17 cellular contexts compared by ENCODE assay signal in the genomic region with DNA sequence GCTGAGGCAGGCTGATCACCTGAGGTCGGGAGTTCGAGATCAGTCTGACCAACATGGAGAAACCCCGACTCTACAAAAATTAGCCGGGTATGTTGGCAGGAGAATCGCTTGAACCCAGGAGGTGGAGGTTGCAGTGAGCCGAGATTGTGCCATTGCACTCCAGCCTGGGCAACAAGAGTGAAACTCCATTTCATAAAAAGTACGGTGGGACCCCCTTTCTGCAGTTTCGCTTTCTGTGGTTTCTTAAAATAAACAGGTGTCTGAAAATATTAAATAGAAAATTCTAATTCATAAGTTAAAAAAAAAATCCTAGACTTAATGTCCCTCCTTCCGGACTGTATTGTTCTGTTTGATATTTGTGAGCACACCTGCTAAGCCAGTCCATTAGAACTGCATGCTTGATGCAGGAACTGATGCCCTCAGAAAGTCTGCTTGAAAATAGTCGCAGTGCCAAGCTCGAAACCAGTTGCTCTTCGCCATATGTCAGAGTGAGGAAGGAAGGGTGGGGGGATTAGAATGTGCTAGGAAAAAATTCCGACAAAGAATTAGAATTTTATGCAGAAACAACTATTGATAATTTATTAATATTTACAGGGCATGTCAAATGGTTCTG.
DNase-seq lines count a peak whose midpoint lies in the region; ATAC-seq and TF ChIP-seq lines count a peak whose summit lies in the region.
"Had no signal": no experiment of that assay in that cellular context is flagged by ENCODE, and none has a peak within 500 bp of the region (broad histone marks: within the 10 kb centered on the region; RNA-seq: fewer than 3 reads in every experiment).

No MANE protein-coding gene starts in this region.

- no peaks in the 10 kb centered on the region for H3K9me3 ChIP-seq in naive thymus-derived CD4-positive, alpha-beta T cell (ENCODE audit: control insufficient read depth in 2 of 3, low read length in 3 of 3)

- H3K27me3 ChIP-seq in naive thymus-derived CD4-positive, alpha-beta T cell (ENCODE audit: control insufficient read depth in 2 of 2, insufficient read depth in 2 of 2, low read length in 2 of 2): no peaks in the 10 kb centered on the region

- no peaks in the 10 kb centered on the region for H3K9me3 Mint-ChIP-seq in activated T-helper 1 cell treated with anti-CD3 and anti-CD28 coated beads, Interleukin-12 subunit alpha, Interleukin-12 subunit beta, Interleukin-2, Interleukin-4 antibody, amounts not matched to agents 30 ng/mL and 10 ng/mL and 1 ng/mL, durations not matched to agents 14 hours and 24 hours and 36 hours
- H3K9me3 Mint-ChIP-seq in naive thymus-derived CD4-positive, alpha-beta T cell: no peaks in the 10 kb centered on the region

- no peaks in the 10 kb centered on the region for H3K36me3 ChIP-seq in naive thymus-derived CD4-positive, alpha-beta T cell (ENCODE audit: control insufficient read depth in 2 of 3, insufficient read depth in 3 of 3, low read length in 3 of 3)

- peaks cover 20 to 41% of the 10 kb centered on the region in 2 donors for H3K4me1 ChIP-seq in naive thymus-derived CD4-positive, alpha-beta T cell (ENCODE audit: control insufficient read depth in 2 of 2, insufficient read depth in 2 of 2, low read length in 2 of 2)

- H3K27me3 Mint-ChIP-seq in activated T-helper 1 cell treated with anti-CD3 and anti-CD28 coated beads, Interleukin-12 subunit alpha, Interleukin-12 subunit beta, Interleukin-2, Interleukin-4 antibody, amounts not matched to agents 30 ng/mL and 10 ng/mL and 1 ng/mL, durations not matched to agents 14 hours and 24 hours and 36 hours (ENCODE audit: insufficient read depth): no peaks in the 10 kb centered on the region
- no peaks in the 10 kb centered on the region for H3K27me3 Mint-ChIP-seq in naive thymus-derived CD4-positive, alpha-beta T cell

- no peak for TF ChIP-seq CTCF in GM12865 (IDR thresholded peaks at IDR 0.05; ENCODE audit: insufficient read depth, low read depth, low read length, missing control alignments)

- CTCF ChIA-PET in naive thymus-derived CD4-positive, alpha-beta T cell (lab: Charles Lee): interaction anchor here (0.6 to 1.1 kb wide), 2 partner anchors 95 to 132 kb away, joined by 3 read pairs; no protein-coding TSS in a partner anchor

- peaks cover 82% of the 10 kb centered on the region for H3K4me1 Mint-ChIP-seq in activated T-helper 1 cell treated with anti-CD3 and anti-CD28 coated beads, Interleukin-12 subunit alpha, Interleukin-12 subunit beta, Interleukin-2, Interleukin-4 antibody, amounts not matched to agents 30 ng/mL and 10 ng/mL and 1 ng/mL, durations not matched to agents 14 hours and 24 hours and 36 hours (ENCODE audit: low read depth)
- H3K4me1 Mint-ChIP-seq in naive thymus-derived CD4-positive, alpha-beta T cell: peaks cover 56 to 96% (median 89%) of the 10 kb centered on the region in 7 donors

- no peak for ATAC-seq in naive thymus-derived CD4-positive, alpha-beta T cell
- no peak for ATAC-seq in GM18861 (IDR thresholded peaks at IDR 0.05; ENCODE audit: unreplicated experiment)
- ATAC-seq: Right ventricle myocardium inferior had no signal

- peak overlapping the region; percentile 47 for H3K4me3 ChIP-seq in GM12865 (ENCODE audit: low read depth, low read length)
- no peak overlapping the region for H3K4me3 ChIP-seq in naive thymus-derived CD4-positive, alpha-beta T cell (ENCODE audit: low read length)

- peak overlapping the region; percentile 79 for H3K27ac Mint-ChIP-seq in activated T-helper 1 cell treated with anti-CD3 and anti-CD28 coated beads, Interleukin-12 subunit alpha, Interleukin-12 subunit beta, Interleukin-2, Interleukin-4 antibody, amounts not matched to agents 30 ng/mL and 10 ng/mL and 1 ng/mL, durations not matched to agents 14 hours and 24 hours and 36 hours
- peak overlapping the region in 7 of 9 donors; percentile 5 to 86 (median 59) for H3K27ac Mint-ChIP-seq in naive thymus-derived CD4-positive, alpha-beta T cell

- intact Hi-C loops in activated T-helper 1 cell treated with anti-CD3 and anti-CD28 coated beads, Interleukin-12 subunit alpha, Interleukin-12 subunit beta, Interleukin-2, Interleukin-4 antibody, amounts not matched to agents 30 ng/mL and 10 ng/mL and 1 ng/mL, durations not matched to agents 14 hours and 24 hours and 36 hours (cut with micrococcal nuclease): loop anchor here (2.0 kb wide), 1 partner anchor 15 kb away; no protein-coding TSS in a partner anchor
- intact Hi-C loops in naive thymus-derived CD4-positive, alpha-beta T cell (cut with micrococcal nuclease): loop anchor here in 1 of 2 donors (2.0 kb wide), 1 partner anchor 15 kb away; no protein-coding TSS in a partner anchor
- intact Hi-C loops in posterior cingulate gyrus (cut with DNase I): no loop called here

- H3K27ac ChIP-seq in naive thymus-derived CD4-positive, alpha-beta T cell (ENCODE audit: low read depth, low read length): no peak overlapping the region

- DNase-seq in NCI-H2171 treated with DMSO at 0.1 percent for 48 hours (lab: John Stamatoyannopoulos, UW) (peak; percentile 27), NCI-H2171 (lab: John Stamatoyannopoulos, UW) (no peak), GM12865 (ENCODE audit: low read depth) (peak; percentile 45), posterior cingulate gyrus (no peak), amygdala (lab: John Stamatoyannopoulos, UW) (no peak)
- DNase-seq in activated T-helper 1 cell treated with anti-CD3 and anti-CD28 coated beads, Interleukin-12 subunit alpha, Interleukin-12 subunit beta, Interleukin-2, Interleukin-4 antibody, amounts not matched to agents 30 ng/mL and 10 ng/mL and 1 ng/mL, durations not matched to agents 14 hours and 24 hours and 36 hours (ENCODE audit: low spot score): no peak
- no peak for DNase-seq in naive thymus-derived CD4-positive, alpha-beta T cell
- DNase-seq: activated CD4-positive, alpha-beta T cell treated with anti-CD3 and anti-CD28 coated beads, Interleukin-2, amount 50 U/mL, for 4 hours; activated gamma-delta T cell; COR-L47; effector CD4-positive, alpha-beta T cell; GDM1; hippocampal formation; NCI-H2029 treated with DMSO at 0.1 percent for 48 hours; NCI-H774 had no signal

- POLR2A ChIA-PET in naive thymus-derived CD4-positive, alpha-beta T cell (lab: Charles Lee): interaction anchor here (0.8 to 1.5 kb wide), 2 partner anchors 9 to 715 kb away, joined by 3 to 4 read pairs; no protein-coding TSS in a partner anchor

- H3K36me3 Mint-ChIP-seq in activated T-helper 1 cell treated with anti-CD3 and anti-CD28 coated beads, Interleukin-12 subunit alpha, Interleukin-12 subunit beta, Interleukin-2, Interleukin-4 antibody, amounts not matched to agents 30 ng/mL and 10 ng/mL and 1 ng/mL, durations not matched to agents 14 hours and 24 hours and 36 hours (ENCODE audit: low read depth): peaks cover 25% of the 10 kb centered on the region
- H3K36me3 Mint-ChIP-seq in naive thymus-derived CD4-positive, alpha-beta T cell: peaks cover 0 to 3% (median 0%) of the 10 kb centered on the region in 5 donors

- H3K4me3 Mint-ChIP-seq in activated T-helper 1 cell treated with anti-CD3 and anti-CD28 coated beads, Interleukin-12 subunit alpha, Interleukin-12 subunit beta, Interleukin-2, Interleukin-4 antibody, amounts not matched to agents 30 ng/mL and 10 ng/mL and 1 ng/mL, durations not matched to agents 14 hours and 24 hours and 36 hours: no peak overlapping the region
- peak overlapping the region in 6 of 10 donors; percentile 12 to 68 (median 54) for H3K4me3 Mint-ChIP-seq in naive thymus-derived CD4-positive, alpha-beta T cell

Comparison
In these comparisons a context has a peak if more than half of its experiments do, and no peak if none do; other contexts are left out.
1. DNase-seq: peak in NCI-H2171 treated with DMSO at 0.1 percent for 48 hours (single experiment) and GM12865 (single experiment); none in NCI-H2171 (single experiment), activated T-helper 1 cell treated with anti-CD3 and anti-CD28 coated beads, Interleukin-12 subunit alpha, Interleukin-12 subunit beta, Interleukin-2, Interleukin-4 antibody, amounts not matched to agents 30 ng/mL and 10 ng/mL and 1 ng/mL, durations not matched to agents 14 hours and 24 hours and 36 hours (single experiment), naive thymus-derived CD4-positive, alpha-beta T cell (0 of 9), posterior cingulate gyrus (0 of 10) and amygdala (0 of 56).